Comparison of ENCODE assay signal across 29 cellular contexts in the genomic region with DNA sequence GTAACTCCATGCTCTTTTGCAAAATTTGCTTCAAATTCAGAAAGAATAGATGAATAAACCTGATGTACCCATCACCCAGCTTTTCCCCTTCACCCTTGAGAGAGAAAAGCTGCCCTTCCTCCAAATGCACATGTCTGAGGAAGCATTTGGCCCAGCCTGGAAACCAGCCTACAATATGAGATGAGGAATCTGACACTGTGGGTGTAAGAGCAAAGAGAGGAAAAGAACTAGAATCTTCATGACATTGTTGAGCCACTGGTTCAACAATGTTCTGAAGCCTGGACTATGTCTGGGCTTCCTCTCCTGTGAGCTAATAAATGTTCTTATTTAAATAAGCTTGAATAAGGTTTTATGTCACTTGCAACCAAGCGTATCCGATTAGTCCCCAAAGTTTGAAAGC.
"Had no signal": no experiment of that assay in that cellular context is flagged by ENCODE, and none has a peak within 500 bp of the region (broad histone marks: within the 10 kb centered on the region; RNA-seq: fewer than 3 reads in every experiment).

No MANE protein-coding gene starts in this region.

- H3K36me3 ChIP-seq: adrenal gland, breast epithelium, cardiac muscle cell had no signal

- H3K4me1 ChIP-seq: breast epithelium had no signal

- H3K9me3 ChIP-seq: adrenal gland, breast epithelium had no signal

- H3K27me3 ChIP-seq: adrenal gland, breast epithelium, cardiac muscle cell had no signal

- ATAC-seq: activated CD4-positive, alpha-beta T cell treated with anti-CD3 and anti-CD28 coated beads for 36 hours; activated CD8-positive, alpha-beta T cell treated with anti-CD3 and anti-CD28 coated beads for 36 hours; activated naive CD8-positive, alpha-beta T cell treated with anti-CD3 and anti-CD28 coated beads, Interleukin-2, amount 50 U/mL, for 24 hours; activated T-cell treated with anti-CD3 and anti-CD28 coated beads, Interleukin-2, amount 50 U/mL, for 4 hours; activated T-helper 17 cell treated with anti-CD3 and anti-CD28 coated beads, Interleukin-2, amount 50 U/mL, for 72 hours; esophagus mucosa had no signal

- H3K4me3 ChIP-seq: adrenal gland, breast epithelium, cardiac muscle cell, coronary artery, dorsolateral prefrontal cortex had no signal

- DNase-seq: activated CD4-positive, alpha-beta T cell treated with anti-CD3 and anti-CD28 coated beads for 36 hours; activated CD4-positive, alpha-beta T cell treated with anti-CD3 and anti-CD28 coated beads, Interleukin-2, amount 50 U/mL, for 1 hour; activated CD4-positive, alpha-beta T cell treated with anti-CD3 and anti-CD28 coated beads, Interleukin-2, amount 50 U/mL, for 48 hours; activated CD4-positive, CD25-positive, alpha-beta regulatory T cell; activated CD4-positive, CD25-positive, alpha-beta regulatory T cell treated with anti-CD3 and anti-CD28 coated beads, Interleukin-2, amount 50 U/mL, for 72 hours; activated CD8-positive, alpha-beta memory T cell treated with anti-CD3 and anti-CD28 coated beads for 24 hours; activated CD8-positive, alpha-beta T cell treated with anti-CD3 and anti-CD28 coated beads for 36 hours; activated effector memory CD4-positive, alpha-beta T cell treated with Interleukin-2 at 50 U/mL for 16 hours; activated gamma-delta T cell treated with Interleukin-2 at 50 U/mL for 16 hours; activated naive CD4-positive, alpha-beta T cell treated with Interleukin-2 at 50 U/mL for 16 hours; activated naive CD8-positive, alpha-beta T cell treated with anti-CD3 and anti-CD28 coated beads for 36 hours; activated naive CD8-positive, alpha-beta T cell treated with anti-CD3 and anti-CD28 coated beads, Interleukin-2, amount 50 U/mL, for 24 hours; activated T-cell treated with anti-CD3 and anti-CD28 coated beads, Interleukin-2, amount 50 U/mL, for 4 hours; adrenal gland; amygdala; aorta; central memory CD4-positive, alpha-beta T cell; cerebellar nuclear complex; dorsolateral prefrontal cortex; effector memory CD4-positive, alpha-beta T cell; endodermal cell; foreskin fibroblast; head of caudate nucleus; T-helper 2 cell had no signal

- H3K27ac ChIP-seq: adrenal gland, breast epithelium, cardiac muscle cell, coronary artery, dorsolateral prefrontal cortex had no signal
